ENCODE assay signal across 30 cellular contexts in the genomic region with DNA sequence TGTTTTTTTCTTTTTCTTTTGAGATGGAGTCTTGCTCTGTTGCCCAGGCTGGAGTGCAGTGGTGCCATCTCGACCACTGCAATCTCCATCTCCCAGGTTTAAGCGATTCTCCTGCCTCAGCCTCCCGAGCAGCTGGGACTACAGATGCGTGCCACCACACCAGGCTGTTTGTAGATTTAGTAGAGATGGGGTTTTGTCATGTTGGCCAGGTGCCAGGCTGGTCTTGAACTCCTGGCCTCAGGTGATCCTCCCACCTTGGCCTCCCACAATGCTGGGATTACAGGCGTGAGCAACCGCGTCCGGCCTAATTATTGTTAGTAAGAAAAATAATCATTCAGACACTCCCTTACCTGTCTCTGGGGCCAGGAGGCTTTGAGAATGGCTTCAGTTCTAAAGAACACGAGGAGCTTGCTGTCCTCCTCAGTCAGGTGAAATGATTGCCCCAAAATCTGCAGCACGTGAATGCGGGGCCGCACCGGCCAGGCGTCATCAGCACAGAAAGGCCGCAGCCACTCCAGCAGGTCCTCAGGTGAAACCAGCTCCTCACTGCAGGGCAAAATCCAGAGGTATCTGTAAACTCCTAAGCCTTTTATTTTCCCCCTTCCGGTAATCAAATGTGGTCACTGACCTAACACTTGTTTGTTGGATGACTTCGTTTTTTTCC.
"Had no signal": no experiment of that assay in that cellular context is flagged by ENCODE, and none has a peak within 500 bp of the region (broad histone marks: within the 10 kb centered on the region; RNA-seq: fewer than 3 reads in every experiment).

No MANE protein-coding gene starts in this region.

- H3K4me3 Mint-ChIP-seq: immature natural killer cell; mesothelial cell of epicardium; naive B cell; natural killer cell; nephron progenitor cell; stimulated activated effector memory CD8-positive, alpha-beta T cell treated with anti-CD3 and anti-CD28 coated beads, Interleukin-12 subunit alpha, Interleukin-12 subunit beta, amount 100 ng/mL, for 72 hours; stimulated activated naive CD8-positive, alpha-beta T cell treated with anti-CD3 and anti-CD28 coated beads, Interleukin-15, Interleukin-2, amounts not matched to agents 100 ng/mL and 50 ng/mL, for 24 hours had no signal

- H3K36me3 ChIP-seq: pancreas, prostate gland had no signal

- H3K9me3 Mint-ChIP-seq: immature natural killer cell; mesothelial cell of epicardium; natural killer cell; stimulated activated effector memory CD8-positive, alpha-beta T cell treated with anti-CD3 and anti-CD28 coated beads, Interleukin-12 subunit alpha, Interleukin-12 subunit beta, amount 100 ng/mL, for 72 hours; stimulated activated naive CD8-positive, alpha-beta T cell treated with anti-CD3 and anti-CD28 coated beads, Interleukin-15, Interleukin-2, amounts not matched to agents 100 ng/mL and 50 ng/mL, for 24 hours had no signal

- H3K27ac ChIP-seq: heart left ventricle, left lung, pancreas, prostate gland, sigmoid colon, suprapubic skin, thoracic aorta, tibial artery, upper lobe of right lung had no signal

- H3K9me3 ChIP-seq: heart left ventricle, left lung, pancreas, prostate gland, sigmoid colon, suprapubic skin, thoracic aorta, tibial artery, upper lobe of right lung had no signal

- H3K27me3 ChIP-seq: heart left ventricle, left lung, pancreas, sigmoid colon, suprapubic skin, tibial artery, upper lobe of right lung had no signal

- H3K27ac Mint-ChIP-seq: immature natural killer cell; mesothelial cell of epicardium; naive B cell; natural killer cell; nephron progenitor cell; stimulated activated effector memory CD8-positive, alpha-beta T cell treated with anti-CD3 and anti-CD28 coated beads, Interleukin-12 subunit alpha, Interleukin-12 subunit beta, amount 100 ng/mL, for 72 hours; stimulated activated naive CD8-positive, alpha-beta T cell treated with anti-CD3 and anti-CD28 coated beads, Interleukin-15, Interleukin-2, amounts not matched to agents 100 ng/mL and 50 ng/mL, for 24 hours had no signal

- H3K4me1 ChIP-seq: left lung, prostate gland, suprapubic skin, tibial artery, upper lobe of right lung had no signal

- DNase-seq: hypothalamus; immature natural killer cell; kidney; left colon; mesendoderm; naive B cell; natural killer cell; nephron progenitor cell; nucleus accumbens; pancreas; retina; sigmoid colon; small intestine; stimulated activated CD4-positive, alpha-beta T cell treated with anti-CD3 and anti-CD28 coated beads, Interleukin-1b, Interleukin-23, amount 100 ng/mL, for 48 hours; stimulated activated CD4-positive, alpha-beta T cell treated with anti-CD3 and anti-CD28 coated beads, Interleukin-4, amount 100 ng/mL, for 1 hour; stimulated activated naive CD4-positive, alpha-beta T cell; tibial artery; trophoblast cell; upper lobe of right lung had no signal

- FAIRE-seq: kidney, pancreas, small intestine, urothelium cell line had no signal

- ATAC-seq: heart left ventricle; left colon; left lung; natural killer cell; pancreas; right cardiac atrium; stimulated activated effector memory CD8-positive, alpha-beta T cell treated with anti-CD3 and anti-CD28 coated beads, Interleukin-12 subunit alpha, Interleukin-12 subunit beta, amount 100 ng/mL, for 72 hours; upper lobe of right lung had no signal

- H3K4me3 ChIP-seq: heart left ventricle, left lung, lung, pancreas, prostate gland, sigmoid colon, suprapubic skin, thoracic aorta, tibial artery, upper lobe of right lung had no signal

- H3K4me1 Mint-ChIP-seq: immature natural killer cell; naive B cell; natural killer cell; nephron progenitor cell; stimulated activated effector memory CD8-positive, alpha-beta T cell treated with anti-CD3 and anti-CD28 coated beads, Interleukin-12 subunit alpha, Interleukin-12 subunit beta, amount 100 ng/mL, for 72 hours had no signal

- H3K27me3 Mint-ChIP-seq: naive B cell; stimulated activated naive CD8-positive, alpha-beta T cell treated with anti-CD3 and anti-CD28 coated beads, Interleukin-15, Interleukin-2, amounts not matched to agents 100 ng/mL and 50 ng/mL, for 24 hours had no signal
